ENCODE assay signal across 11 cellular contexts in the genomic region with DNA sequence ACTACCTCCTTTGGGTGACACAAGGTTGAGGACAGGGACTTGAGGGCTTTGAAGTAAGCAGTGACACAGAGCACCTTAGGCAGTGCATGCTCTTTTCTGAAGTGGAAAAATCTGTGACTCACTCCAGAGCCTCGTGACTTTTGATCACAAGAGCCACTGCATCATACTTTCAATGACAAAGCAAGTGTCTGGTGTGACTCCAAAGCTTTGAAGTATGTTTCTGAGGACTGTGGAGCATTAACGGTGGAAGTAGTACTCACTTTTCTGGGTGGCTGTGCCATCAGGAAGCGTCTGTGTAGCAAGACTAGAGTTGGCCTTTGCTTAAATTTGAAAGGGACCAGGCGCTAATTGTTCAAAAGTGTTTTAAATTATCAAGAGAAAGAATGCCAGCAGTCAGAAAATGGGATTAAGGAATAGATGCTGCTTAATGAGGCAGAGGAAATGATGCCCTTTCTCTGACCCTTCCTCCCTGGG.
A peak's percentile ranks its signal among the peaks of the same experiment; 100 is the strongest.
DNase-seq lines count a peak whose midpoint lies in the region; ATAC-seq and TF ChIP-seq lines count a peak whose summit lies in the region.
"Had no signal": no experiment of that assay in that cellular context is flagged by ENCODE, and none has a peak within 500 bp of the region (broad histone marks: within the 10 kb centered on the region; RNA-seq: fewer than 3 reads in every experiment).

No MANE protein-coding gene starts in this region.

- no peaks in the 10 kb centered on the region for H3K9me3 Mint-ChIP-seq in activated T-cell treated with anti-CD3 and anti-CD28 coated beads, Interleukin-2, amount 50 U/mL, for 4 hours
- no peaks in the 10 kb centered on the region for H3K9me3 Mint-ChIP-seq in activated T-cell treated with anti-CD3 and anti-CD28 coated beads, Interleukin-2, amount 50 U/mL, for 24 hours
- peaks cover 4% of the 10 kb centered on the region for H3K9me3 Mint-ChIP-seq in stimulated activated effector memory CD8-positive, alpha-beta T cell treated with anti-CD3 and anti-CD28 coated beads, Interleukin-12 subunit alpha, Interleukin-12 subunit beta, amount 100 ng/mL, for 72 hours
- H3K9me3 Mint-ChIP-seq: T-cell had no signal

- DNase-seq in activated T-cell treated with anti-CD3 and anti-CD28 coated beads, Interleukin-2, amount 50 U/mL, for 4 hours = no peak
- no peak for DNase-seq in activated T-cell treated with anti-CD3 and anti-CD28 coated beads, Interleukin-2, amount 50 U/mL, for 24 hours
- DNase-seq in SK-MEL-5 (ENCODE audit: low read depth, low spot score) (peak; percentile 38), left ventricle myocardium superior (no peak), GM13976 (ENCODE audit: low spot score) (no peak), left colon (no peak)
- DNase-seq in stimulated activated effector memory CD8-positive, alpha-beta T cell treated with anti-CD3 and anti-CD28 coated beads, Interleukin-12 subunit alpha, Interleukin-12 subunit beta, amount 100 ng/mL, for 72 hours (ENCODE audit: low spot score in 2 of 2) = no peak
- DNase-seq: cortex of kidney, NCI-H446, T-cell had no signal

- no peaks in the 10 kb centered on the region for H3K4me1 Mint-ChIP-seq in activated T-cell treated with anti-CD3 and anti-CD28 coated beads, Interleukin-2, amount 50 U/mL, for 4 hours (ENCODE audit: low read depth)
- peaks cover 7% of the 10 kb centered on the region for H3K4me1 Mint-ChIP-seq in activated T-cell treated with anti-CD3 and anti-CD28 coated beads, Interleukin-2, amount 50 U/mL, for 24 hours (ENCODE audit: low read depth)
- H3K4me1 Mint-ChIP-seq in stimulated activated effector memory CD8-positive, alpha-beta T cell treated with anti-CD3 and anti-CD28 coated beads, Interleukin-12 subunit alpha, Interleukin-12 subunit beta, amount 100 ng/mL, for 72 hours = peaks cover 10% of the 10 kb centered on the region
- H3K4me1 Mint-ChIP-seq: T-cell had no signal

- no peak overlapping the region for H3K4me3 Mint-ChIP-seq in activated T-cell treated with anti-CD3 and anti-CD28 coated beads, Interleukin-2, amount 50 U/mL, for 4 hours
- no peak overlapping the region for H3K4me3 Mint-ChIP-seq in activated T-cell treated with anti-CD3 and anti-CD28 coated beads, Interleukin-2, amount 50 U/mL, for 24 hours
- no peak overlapping the region for H3K4me3 Mint-ChIP-seq in stimulated activated effector memory CD8-positive, alpha-beta T cell treated with anti-CD3 and anti-CD28 coated beads, Interleukin-12 subunit alpha, Interleukin-12 subunit beta, amount 100 ng/mL, for 72 hours
- H3K4me3 Mint-ChIP-seq: T-cell had no signal

- peak; percentile 52 to 57 for ATAC-seq in activated T-cell treated with anti-CD3 and anti-CD28 coated beads, Interleukin-2, amount 50 U/mL, for 4 hours
- ATAC-seq in left ventricle myocardium superior (peak; percentile 81), HG03354 (IDR thresholded peaks at IDR 0.05; ENCODE audit: poor library complexity, severe bottlenecking, unreplicated experiment) (no peak), left colon (no peak)
- peak; percentile 42 for ATAC-seq in stimulated activated effector memory CD8-positive, alpha-beta T cell treated with anti-CD3 and anti-CD28 coated beads, Interleukin-12 subunit alpha, Interleukin-12 subunit beta, amount 100 ng/mL, for 72 hours
- ATAC-seq: T-cell had no signal

- H3K27me3 Mint-ChIP-seq in activated T-cell treated with anti-CD3 and anti-CD28 coated beads, Interleukin-2, amount 50 U/mL, for 4 hours (ENCODE audit: low read depth) = no peaks in the 10 kb centered on the region
- peaks cover 4% of the 10 kb centered on the region for H3K27me3 Mint-ChIP-seq in activated T-cell treated with anti-CD3 and anti-CD28 coated beads, Interleukin-2, amount 50 U/mL, for 24 hours

- H3K27ac Mint-ChIP-seq in activated T-cell treated with anti-CD3 and anti-CD28 coated beads, Interleukin-2, amount 50 U/mL, for 24 hours = no peak overlapping the region
- H3K27ac Mint-ChIP-seq in stimulated activated effector memory CD8-positive, alpha-beta T cell treated with anti-CD3 and anti-CD28 coated beads, Interleukin-12 subunit alpha, Interleukin-12 subunit beta, amount 100 ng/mL, for 72 hours = no peak overlapping the region
- H3K27ac Mint-ChIP-seq: T-cell had no signal

- intact Hi-C loops in left ventricle myocardium superior (cut with micrococcal nuclease) (no loop called here), left colon (cut with DNase I, micrococcal nuclease) (no loop called here)

- in situ Hi-C loops in SK-MEL-5 (cut with HindIII; ENCODE audit: low pct_unique_long_range_greater_than_20kb, low sequenced_read_pairs) (no loop called here), GM13976 (cut with MboI; ENCODE audit: low sequenced_read_pairs, unreplicated experiment) (no loop called here)

- TF ChIP-seq CTCF in GM13976 (IDR thresholded peaks at IDR 0.05; ENCODE audit: borderline replicate concordance, control extremely low read depth, extremely low read depth, insufficient read depth, missing control alignments) = no peak

- H3K36me3 Mint-ChIP-seq in activated T-cell treated with anti-CD3 and anti-CD28 coated beads, Interleukin-2, amount 50 U/mL, for 4 hours (ENCODE audit: insufficient read depth) = no peaks in the 10 kb centered on the region
- H3K36me3 Mint-ChIP-seq in activated T-cell treated with anti-CD3 and anti-CD28 coated beads, Interleukin-2, amount 50 U/mL, for 24 hours (ENCODE audit: low read depth) = no peaks in the 10 kb centered on the region
- H3K36me3 Mint-ChIP-seq in stimulated activated effector memory CD8-positive, alpha-beta T cell treated with anti-CD3 and anti-CD28 coated beads, Interleukin-12 subunit alpha, Interleukin-12 subunit beta, amount 100 ng/mL, for 72 hours = no peaks in the 10 kb centered on the region
- H3K36me3 Mint-ChIP-seq: T-cell had no signal

Comparison
In these comparisons a context has a peak if more than half of its experiments do, and no peak if none do; other contexts are left out.
1. ATAC-seq: peak in activated T-cell treated with anti-CD3 and anti-CD28 coated beads, Interleukin-2, amount 50 U/mL, for 4 hours (2 of 2), left ventricle myocardium superior (single experiment) and stimulated activated effector memory CD8-positive, alpha-beta T cell treated with anti-CD3 and anti-CD28 coated beads, Interleukin-12 subunit alpha, Interleukin-12 subunit beta, amount 100 ng/mL, for 72 hours (single experiment); none in HG03354 (single experiment) and left colon (single experiment).